In genomic region chr18:37299471-37300304, GRCh38 we compare ENCODE assay signal across 10 cellular contexts.
DNase-seq lines count a peak whose midpoint lies in the region; ATAC-seq and TF ChIP-seq lines count a peak whose summit lies in the region.
"Had no signal": no experiment of that assay in that cellular context is flagged by ENCODE, and none has a peak within 500 bp of the region (broad histone marks: within the 10 kb centered on the region; RNA-seq: fewer than 3 reads in every experiment).

No MANE protein-coding gene starts in this region.

- H3K27me3 Mint-ChIP-seq in CD8-positive, alpha-beta memory T cell, result peaks cover 4% of the 10 kb centered on the region in 2 donors
- H3K27me3 Mint-ChIP-seq: activated naive CD8-positive, alpha-beta T cell treated with anti-CD3 and anti-CD28 coated beads, Interleukin-2, amount 10 ng/mL, durations not matched to agents 7 days and 5 days had no signal

- H3K4me1 ChIP-seq in SJCRH30, result no peaks in the 10 kb centered on the region
- no peaks in the 10 kb centered on the region for H3K4me1 ChIP-seq in effector memory CD4-positive, alpha-beta T cell (ENCODE audit: control insufficient read depth, insufficient read depth, low read length, poor library complexity, severe bottlenecking)
- no peaks in the 10 kb centered on the region for H3K4me1 ChIP-seq in CD8-positive, alpha-beta memory T cell (ENCODE audit: insufficient read depth, low read length)

- no peaks in the 10 kb centered on the region for H3K4me1 Mint-ChIP-seq in CD8-positive, alpha-beta memory T cell
- H3K4me1 Mint-ChIP-seq: activated naive CD8-positive, alpha-beta T cell treated with anti-CD3 and anti-CD28 coated beads, Interleukin-2, amount 10 ng/mL, durations not matched to agents 7 days and 5 days had no signal

- H3K36me3 Mint-ChIP-seq in CD8-positive, alpha-beta memory T cell, result no peaks in the 10 kb centered on the region
- H3K36me3 Mint-ChIP-seq: activated naive CD8-positive, alpha-beta T cell treated with anti-CD3 and anti-CD28 coated beads, Interleukin-2, amount 10 ng/mL, durations not matched to agents 7 days and 5 days had no signal

- H3K27ac Mint-ChIP-seq in CD8-positive, alpha-beta memory T cell, result no peak overlapping the region
- H3K27ac Mint-ChIP-seq: activated naive CD8-positive, alpha-beta T cell treated with anti-CD3 and anti-CD28 coated beads, Interleukin-2, amount 10 ng/mL, durations not matched to agents 7 days and 5 days had no signal

- H3K27me3 ChIP-seq in SJCRH30, result no peaks in the 10 kb centered on the region
- no peaks in the 10 kb centered on the region for H3K27me3 ChIP-seq in effector memory CD4-positive, alpha-beta T cell (replicated peaks; ENCODE audit: control insufficient read depth, insufficient read depth, low read length, poor library complexity, severe bottlenecking)
- H3K27me3 ChIP-seq in CD8-positive, alpha-beta memory T cell (ENCODE audit: insufficient read depth, low read length, poor library complexity, severe bottlenecking), result no peaks in the 10 kb centered on the region
- H3K27me3 ChIP-seq: suprapubic skin had no signal

- TF ChIP-seq CTCF in AG09309 (IDR thresholded peaks at IDR 0.05; ENCODE audit: control insufficient read depth, insufficient read depth, low read depth, low read length, missing control alignments), result no peak

- CTCF ChIA-PET in CD8-positive, alpha-beta memory T cell (lab: Charles Lee), result no interaction called here

- H3K36me3 ChIP-seq in SJCRH30, result no peaks in the 10 kb centered on the region
- H3K36me3 ChIP-seq in effector memory CD4-positive, alpha-beta T cell (ENCODE audit: control insufficient read depth, insufficient read depth, low read length), result no peaks in the 10 kb centered on the region
- H3K36me3 ChIP-seq in CD8-positive, alpha-beta memory T cell (ENCODE audit: insufficient read depth, low read length), result no peaks in the 10 kb centered on the region
- H3K36me3 ChIP-seq: suprapubic skin had no signal

- peak; percentile 77 for ATAC-seq in GM21619 (IDR thresholded peaks at IDR 0.05; ENCODE audit: unreplicated experiment)

- H3K9me3 Mint-ChIP-seq in CD8-positive, alpha-beta memory T cell, result peaks cover 0 to 6% (median 0%) of the 10 kb centered on the region in 5 donors
- H3K9me3 Mint-ChIP-seq: activated naive CD8-positive, alpha-beta T cell treated with anti-CD3 and anti-CD28 coated beads, Interleukin-2, amount 10 ng/mL, durations not matched to agents 7 days and 5 days had no signal

- no peak overlapping the region for H3K27ac ChIP-seq in SJCRH30
- no peak overlapping the region for H3K27ac ChIP-seq in effector memory CD4-positive, alpha-beta T cell (ENCODE audit: insufficient read depth, low read length, poor library complexity, severe bottlenecking)
- no peak overlapping the region for H3K27ac ChIP-seq in CD8-positive, alpha-beta memory T cell (ENCODE audit: low read depth, low read length)
- H3K27ac ChIP-seq: suprapubic skin had no signal

- POLR2A ChIA-PET in CD8-positive, alpha-beta memory T cell (lab: Charles Lee), result no interaction called here

- H3K4me3 Mint-ChIP-seq in CD8-positive, alpha-beta memory T cell, result no peak overlapping the region
- H3K4me3 Mint-ChIP-seq: activated naive CD8-positive, alpha-beta T cell treated with anti-CD3 and anti-CD28 coated beads, Interleukin-2, amount 10 ng/mL, durations not matched to agents 7 days and 5 days had no signal

- H3K4me3 ChIP-seq in AG09309 (ENCODE audit: control insufficient read depth, low read depth, low read length), result no peak overlapping the region
- no peak overlapping the region for H3K4me3 ChIP-seq in SJCRH30
- H3K4me3 ChIP-seq in effector memory CD4-positive, alpha-beta T cell (ENCODE audit: insufficient read depth, low read depth, low read length, poor library complexity, severe bottlenecking), result no peak overlapping the region
- no peak overlapping the region for H3K4me3 ChIP-seq in CD8-positive, alpha-beta memory T cell (ENCODE audit: low read length)
- H3K4me3 ChIP-seq: suprapubic skin had no signal

- H3K9me3 ChIP-seq in SJCRH30 (replicated peaks), result no peaks in the 10 kb centered on the region
- H3K9me3 ChIP-seq in effector memory CD4-positive, alpha-beta T cell (ENCODE audit: control insufficient read depth, low read length), result no peaks in the 10 kb centered on the region
- no peaks in the 10 kb centered on the region for H3K9me3 ChIP-seq in CD8-positive, alpha-beta memory T cell (ENCODE audit: low read length)
- H3K9me3 ChIP-seq: suprapubic skin had no signal

- DNase-seq in AG09309 (ENCODE audit: low read depth) (peak; percentile 87), MV-4-11 (lab: John Stamatoyannopoulos, UW) (peak; percentile 92), SJCRH30 (peak; percentile 36 to 52), fibroblast of the conjunctiva (ENCODE audit: low read depth) (peak; percentile 96), occipital lobe (lab: John Stamatoyannopoulos, UW) (peak; percentile 78)
- DNase-seq in effector memory CD4-positive, alpha-beta T cell, result no peak
- DNase-seq in CD8-positive, alpha-beta memory T cell, result no peak
- DNase-seq: activated naive CD8-positive, alpha-beta T cell treated with anti-CD3 and anti-CD28 coated beads, Interleukin-2, amount 10 ng/mL, durations not matched to agents 7 days and 5 days had no signal

Comparison
In these comparisons a context has a peak if more than half of its experiments do, and no peak if none do; other contexts are left out.
1. DNase-seq: peak in AG09309 (single experiment), MV-4-11 (single experiment), SJCRH30 (2 of 2), fibroblast of the conjunctiva (single experiment) and occipital lobe (single experiment); none in effector memory CD4-positive, alpha-beta T cell (0 of 3) and CD8-positive, alpha-beta memory T cell (0 of 5).